11 cellular contexts compared by ENCODE assay signal in genomic region chr4:165700855-165701254, GRCh38.
DNase-seq lines count a peak whose midpoint lies in the region; ATAC-seq and TF ChIP-seq lines count a peak whose summit lies in the region.
"Had no signal": no experiment of that assay in that cellular context is flagged by ENCODE, and none has a peak within 500 bp of the region (broad histone marks: within the 10 kb centered on the region; RNA-seq: fewer than 3 reads in every experiment).

No MANE protein-coding gene starts in this region.

- no peak overlapping the region for H3K4me2 ChIP-seq in OCI-LY1 (ENCODE audit: low read length)

- TF ChIP-seq CTCF in OCI-LY1 (IDR thresholded peaks at IDR 0.05; ENCODE audit: low read length) (peak; percentile 37), mesothelial cell of epicardium (IDR thresholded peaks at IDR 0.05; ENCODE audit: unreplicated experiment) (no peak), heart left ventricle (IDR thresholded peaks at IDR 0.05) (peak in 5 of 12 donors; percentile 5 to 12 (median 10))

- no peaks in the 10 kb centered on the region for H4K20me1 ChIP-seq in OCI-LY1 (ENCODE audit: insufficient read depth, low read length)

- no peak overlapping the region for H3K4me3 Mint-ChIP-seq in mesothelial cell of epicardium

- no peaks in the 10 kb centered on the region for H3K79me2 ChIP-seq in OCI-LY1 (ENCODE audit: insufficient read depth, low read length)

- H3K27me3 ChIP-seq in OCI-LY1 (ENCODE audit: insufficient read depth, low read length) (no peaks in the 10 kb centered on the region), heart left ventricle (no peaks in the 10 kb centered on the region)

- H3K36me3 ChIP-seq in OCI-LY1 (ENCODE audit: insufficient read depth, low read length) = no peaks in the 10 kb centered on the region
- no peaks in the 10 kb centered on the region for H3K36me3 ChIP-seq in heart left ventricle
- H3K36me3 ChIP-seq: lower lobe of right lung had no signal

- no peak overlapping the region for H3K27ac Mint-ChIP-seq in mesothelial cell of epicardium
- H3K27ac Mint-ChIP-seq: activated naive CD4-positive, alpha-beta T cell treated with anti-CD3 and anti-CD28 coated beads, Interleukin-2, amount 50 U/mL, for 72 hours had no signal

- peaks cover 3% of the 10 kb centered on the region for H3K27me3 Mint-ChIP-seq in mesothelial cell of epicardium (ENCODE audit: low read depth)

- H3K4me3 ChIP-seq in OCI-LY1 (ENCODE audit: low read depth, low read length, poor library complexity, severe bottlenecking) (no peak overlapping the region), heart left ventricle (no peak overlapping the region)
- H3K4me3 ChIP-seq: lower lobe of right lung had no signal

- H3K9ac ChIP-seq in OCI-LY1 (ENCODE audit: low read length) = no peak overlapping the region

- H3K4me1 ChIP-seq in OCI-LY1 (ENCODE audit: insufficient read depth, low read length, severe bottlenecking) (no peaks in the 10 kb centered on the region), heart left ventricle (no peaks in the 10 kb centered on the region)
- H3K4me1 ChIP-seq: lower lobe of right lung had no signal

- intact Hi-C loops in heart left ventricle (cut with DNase I) = no loop called here

- peaks cover 3% of the 10 kb centered on the region for H3K9me3 Mint-ChIP-seq in mesothelial cell of epicardium
- H3K9me3 Mint-ChIP-seq: activated naive CD4-positive, alpha-beta T cell treated with anti-CD3 and anti-CD28 coated beads, Interleukin-2, amount 50 U/mL, for 72 hours had no signal

- ATAC-seq in GM21381 (IDR thresholded peaks at IDR 0.05; ENCODE audit: unreplicated experiment) (peak; percentile 49), heart left ventricle (no peak), HG03045 (IDR thresholded peaks at IDR 0.05; ENCODE audit: unreplicated experiment) (no peak)
- ATAC-seq: lower lobe of right lung; stimulated activated naive CD8-positive, alpha-beta T cell treated with anti-CD3 and anti-CD28 coated beads, Interleukin-15, Interleukin-2, amounts not matched to agents 100 U/mL and 50 U/mL, for 24 hours had no signal

- no peak overlapping the region for H3K27ac ChIP-seq in OCI-LY1 (ENCODE audit: low read depth, low read length, poor library complexity, severe bottlenecking)
- no peak overlapping the region for H3K27ac ChIP-seq in heart left ventricle
- H3K27ac ChIP-seq: lower lobe of right lung had no signal

- H3F3A ChIP-seq in OCI-LY1 (ENCODE audit: insufficient read depth, low read length) = no peaks in the 10 kb centered on the region

- H3K9me2 ChIP-seq in OCI-LY1 (ENCODE audit: low read depth, low read length) = no peaks in the 10 kb centered on the region

- H2AFZ ChIP-seq in OCI-LY1 (ENCODE audit: low read length) = no peak overlapping the region

- H3K9me3 ChIP-seq in OCI-LY1 (ENCODE audit: low read length) = no peaks in the 10 kb centered on the region
- no peaks in the 10 kb centered on the region for H3K9me3 ChIP-seq in heart left ventricle
- H3K9me3 ChIP-seq: lower lobe of right lung had no signal

- peaks cover 16% of the 10 kb centered on the region for H3K4me1 Mint-ChIP-seq in mesothelial cell of epicardium

- DNase-seq in ELR (ENCODE audit: low read depth) = peak; percentile 20
- peak; percentile 16 for DNase-seq in iPS DF 4.7 (ENCODE audit: extremely low read depth, low spot score)
- no peak for DNase-seq in mesothelial cell of epicardium (ENCODE audit: low spot score in 2 of 2, unreplicated experiment in 2 of 2)
- DNase-seq in T1000 (lab: John Stamatoyannopoulos, UW) = no peak
- DNase-seq in heart left ventricle = no peak
- DNase-seq: lower lobe of right lung; stimulated activated naive CD8-positive, alpha-beta T cell treated with anti-CD3 and anti-CD28 coated beads, Interleukin-15, Interleukin-2, amounts not matched to agents 100 U/mL and 50 U/mL, for 24 hours had no signal

- no peaks in the 10 kb centered on the region for H3K36me3 Mint-ChIP-seq in mesothelial cell of epicardium
- H3K36me3 Mint-ChIP-seq: activated naive CD4-positive, alpha-beta T cell treated with anti-CD3 and anti-CD28 coated beads, Interleukin-2, amount 50 U/mL, for 72 hours had no signal

- no peak for TF ChIP-seq POLR2A in heart left ventricle (IDR thresholded peaks at IDR 0.05)

Comparison
In these comparisons a context has a peak if more than half of its experiments do, and no peak if none do; other contexts are left out.
1. DNase-seq: peak in ELR (single experiment) and iPS DF 4.7 (single experiment); none in mesothelial cell of epicardium (0 of 2), T1000 (single experiment) and heart left ventricle (0 of 5).